ENCODE assay signal across 15 cellular contexts in genomic region chr11:87307101-87307500, GRCh38.
"Had no signal": no experiment of that assay in that cellular context is flagged by ENCODE, and none has a peak within 500 bp of the region (broad histone marks: within the 10 kb centered on the region; RNA-seq: fewer than 3 reads in every experiment).

No MANE protein-coding gene starts in this region.

- H3K9me3 Mint-ChIP-seq: activated CD4-positive, alpha-beta T cell treated with anti-CD3 and anti-CD28 coated beads, Interleukin-2, amount 10 ng/mL, durations not matched to agents 24 days and 14 days; dendritic cell treated with granulocyte-macrophage colony-stimulating factor and Interleukin-4, amounts not matched to agents 40 ng/mL and 50 ng/mL, for 4 days; effector memory CD8-positive, alpha-beta T cell; neural progenitor cell; WTC11 had no signal

- H3K9ac ChIP-seq: neural progenitor cell, SK-N-SH had no signal

- H3K27ac ChIP-seq: epithelial cell of prostate, neural progenitor cell, suprapubic skin had no signal

- H3K36me3 ChIP-seq: neural progenitor cell, suprapubic skin had no signal

- H3K27ac Mint-ChIP-seq: activated CD4-positive, alpha-beta T cell treated with anti-CD3 and anti-CD28 coated beads, Interleukin-2, amount 10 ng/mL, durations not matched to agents 24 days and 14 days; dendritic cell treated with granulocyte-macrophage colony-stimulating factor and Interleukin-4, amounts not matched to agents 40 ng/mL and 50 ng/mL, for 4 days; effector memory CD8-positive, alpha-beta T cell; neural progenitor cell; WTC11 had no signal

- H3K4me1 Mint-ChIP-seq: activated CD4-positive, alpha-beta T cell treated with anti-CD3 and anti-CD28 coated beads, Interleukin-2, amount 10 ng/mL, durations not matched to agents 24 days and 14 days had no signal

- H2AFZ ChIP-seq: neural progenitor cell had no signal

- H3K36me3 Mint-ChIP-seq: WTC11 had no signal

- H3K4me2 ChIP-seq: neural progenitor cell, SK-N-SH had no signal

- DNase-seq: activated CD4-positive, alpha-beta T cell treated with anti-CD3 and anti-CD28 coated beads, Interleukin-2, amount 10 ng/mL, durations not matched to agents 24 days and 14 days; activated CD8-positive, alpha-beta memory T cell treated with anti-CD3 and anti-CD28 coated beads for 24 hours; activated naive CD4-positive, alpha-beta T cell treated with Interleukin-2 at 50 U/mL for 16 hours; effector memory CD8-positive, alpha-beta T cell; glutamatergic neuron; retina; SK-N-SH; stimulated activated CD4-positive, alpha-beta T cell treated with anti-CD3 and anti-CD28 coated beads, Interleukin-1b, Interleukin-23, amount 100 ng/mL, for 48 hours; stimulated activated naive CD4-positive, alpha-beta T cell treated with Interleukin-2 at 50 U/mL for 16 hours; T-helper 1 cell had no signal

- H3K4me3 Mint-ChIP-seq: activated CD4-positive, alpha-beta T cell treated with anti-CD3 and anti-CD28 coated beads, Interleukin-2, amount 10 ng/mL, durations not matched to agents 24 days and 14 days; dendritic cell treated with granulocyte-macrophage colony-stimulating factor and Interleukin-4, amounts not matched to agents 40 ng/mL and 50 ng/mL, for 4 days; effector memory CD8-positive, alpha-beta T cell; neural progenitor cell; WTC11 had no signal

- H3K4me3 ChIP-seq: neural progenitor cell, suprapubic skin had no signal

- H3K27me3 Mint-ChIP-seq: activated CD4-positive, alpha-beta T cell treated with anti-CD3 and anti-CD28 coated beads, Interleukin-2, amount 10 ng/mL, durations not matched to agents 24 days and 14 days; dendritic cell treated with granulocyte-macrophage colony-stimulating factor and Interleukin-4, amounts not matched to agents 40 ng/mL and 50 ng/mL, for 4 days; effector memory CD8-positive, alpha-beta T cell had no signal

- ATAC-seq: effector memory CD8-positive, alpha-beta T cell; WTC11 had no signal

- H3K4me1 ChIP-seq: neural progenitor cell, suprapubic skin had no signal

- H3K9me3 ChIP-seq: SK-N-SH, suprapubic skin had no signal

- H3K27me3 ChIP-seq: neural progenitor cell, suprapubic skin had no signal
